Comparison of ENCODE assay signal across 25 cellular contexts in the genomic region with DNA sequence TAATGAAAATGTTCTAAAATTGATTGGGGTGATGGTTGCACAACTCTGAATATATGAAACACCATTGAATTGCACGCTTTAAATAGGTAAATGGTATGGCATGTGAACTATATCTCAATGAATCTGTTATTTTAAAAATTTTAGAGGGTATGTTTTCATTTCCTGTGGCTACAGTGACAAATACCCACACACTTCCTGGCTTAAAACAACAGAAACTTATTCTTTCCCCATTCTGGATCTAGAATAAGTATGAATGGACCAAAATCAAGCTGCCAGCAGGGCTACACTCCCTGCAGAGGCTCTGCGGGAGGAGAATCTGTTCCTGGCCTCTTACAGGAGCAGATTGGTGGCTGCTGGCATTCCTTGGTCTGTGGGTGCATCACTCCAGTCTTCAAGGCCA. TPM values are rescaled to one million over a fixed set of nuclear protein-coding genes. Genes with fewer than 3 reads are reported as not detected.
DNase-seq lines count a peak whose midpoint lies in the region; ATAC-seq, FAIRE-seq and TF ChIP-seq lines count a peak whose summit lies in the region.
"Had no signal": no experiment of that assay in that cellular context is flagged by ENCODE, and none has a peak within 500 bp of the region (broad histone marks: within the 10 kb centered on the region; RNA-seq: fewer than 3 reads in every experiment).

No MANE protein-coding gene starts in this region.

- peaks cover 2% of the 10 kb centered on the region for H3K36me3 Mint-ChIP-seq in activated CD4-positive, alpha-beta T cell treated with anti-CD3 and anti-CD28 coated beads, Interleukin-2, amount 10 ng/mL, durations not matched to agents 7 days and 5 days (ENCODE audit: low read depth)
- peaks cover 12% of the 10 kb centered on the region for H3K36me3 Mint-ChIP-seq in activated naive CD8-positive, alpha-beta T cell treated with anti-CD3 and anti-CD28 coated beads for 36 hours
- no peaks in the 10 kb centered on the region for H3K36me3 Mint-ChIP-seq in T-helper 2 cell treated with Interferon-gamma antibody and Interleukin-4, amounts not matched to agents 5 μg/mL and 100 μg/mL, for 36 hours (ENCODE audit: low read depth)

- CTCF ChIA-PET in activated CD4-positive, alpha-beta T cell treated with anti-CD3 and anti-CD28 coated beads, Interleukin-2, amount 10 ng/mL, durations not matched to agents 7 days and 5 days (lab: Charles Lee) = interaction anchor here (0.8 to 1.1 kb wide), 3 partner anchors 9 to 16 kb away, joined by 3 read pairs; no protein-coding TSS in a partner anchor

- no peak overlapping the region for H3K9ac ChIP-seq in Loucy (ENCODE audit: low read depth, low read length, poor library complexity, severe bottlenecking)

- H3K27ac ChIP-seq in spleen = peak overlapping the region in 6 of 8 donors; percentile 22 to 93 (median 56)
- H3K27ac ChIP-seq: brain microvascular endothelial cell, esophagus squamous epithelium, thyroid gland had no signal

- WGBS in spleen, 5 donors = 30 to 61% (median 48%) methylated on average over 2 of the region's 2 CpGs

- POLR2A ChIA-PET in activated CD4-positive, alpha-beta T cell treated with anti-CD3 and anti-CD28 coated beads, Interleukin-2, amount 10 ng/mL, durations not matched to agents 7 days and 5 days (lab: Charles Lee) = no interaction called here

- TF ChIP-seq POLR2A in spleen (IDR thresholded peaks at IDR 0.05) = no peak

- H3K4me3 Mint-ChIP-seq in activated CD4-positive, alpha-beta T cell treated with anti-CD3 and anti-CD28 coated beads, Interleukin-2, amount 10 ng/mL, durations not matched to agents 7 days and 5 days = no peak overlapping the region
- H3K4me3 Mint-ChIP-seq in activated naive CD8-positive, alpha-beta T cell treated with anti-CD3 and anti-CD28 coated beads for 36 hours = no peak overlapping the region
- H3K4me3 Mint-ChIP-seq in T-helper 2 cell treated with Interferon-gamma antibody and Interleukin-4, amounts not matched to agents 5 μg/mL and 100 μg/mL, for 36 hours = no peak overlapping the region
- H3K4me3 Mint-ChIP-seq: activated T-helper 17 cell treated with anti-CD3 and anti-CD28 coated beads, Interleukin-2, amount 50 U/mL, for 72 hours; HFFc6; stimulated activated naive B cell treated with anti-CD40 and anti-IgM and Interleukin-4, amounts not matched to agents 10 μg/mL and 1 μg/mL and 100 μg/mL, for 72 hours had no signal

- ATAC-seq in HG03520 (IDR thresholded peaks at IDR 0.05; ENCODE audit: unreplicated experiment) = no peak
- ATAC-seq: activated T-helper 17 cell treated with anti-CD3 and anti-CD28 coated beads, Interleukin-2, amount 50 U/mL, for 72 hours; SK-N-SH treated with all-trans-retinoic acid at 6 μM for 48 hours; stimulated activated naive B cell treated with anti-CD40 and anti-IgM and Interleukin-4, amounts not matched to agents 10 μg/mL and 1 μg/mL and 100 μg/mL, for 72 hours had no signal

- peak overlapping the region; percentile 30 for H3K4me2 ChIP-seq in Loucy (ENCODE audit: low read depth, low read length, poor library complexity, severe bottlenecking)

- H3K27ac Mint-ChIP-seq in activated CD4-positive, alpha-beta T cell treated with anti-CD3 and anti-CD28 coated beads, Interleukin-2, amount 10 ng/mL, durations not matched to agents 7 days and 5 days = peak overlapping the region; percentile 72
- peak overlapping the region; percentile 40 for H3K27ac Mint-ChIP-seq in activated naive CD8-positive, alpha-beta T cell treated with anti-CD3 and anti-CD28 coated beads for 36 hours
- no peak overlapping the region for H3K27ac Mint-ChIP-seq in T-helper 2 cell treated with Interferon-gamma antibody and Interleukin-4, amounts not matched to agents 5 μg/mL and 100 μg/mL, for 36 hours
- H3K27ac Mint-ChIP-seq: activated T-helper 17 cell treated with anti-CD3 and anti-CD28 coated beads, Interleukin-2, amount 50 U/mL, for 72 hours; HFFc6 had no signal

- H4K20me1 ChIP-seq in Loucy (ENCODE audit: insufficient read depth, low read length, poor library complexity, severe bottlenecking) = no peaks in the 10 kb centered on the region

- H3K27me3 Mint-ChIP-seq in activated CD4-positive, alpha-beta T cell treated with anti-CD3 and anti-CD28 coated beads, Interleukin-2, amount 10 ng/mL, durations not matched to agents 7 days and 5 days = no peaks in the 10 kb centered on the region
- no peaks in the 10 kb centered on the region for H3K27me3 Mint-ChIP-seq in activated naive CD8-positive, alpha-beta T cell treated with anti-CD3 and anti-CD28 coated beads for 36 hours
- H3K27me3 Mint-ChIP-seq in T-helper 2 cell treated with Interferon-gamma antibody and Interleukin-4, amounts not matched to agents 5 μg/mL and 100 μg/mL, for 36 hours (ENCODE audit: low read depth) = no peaks in the 10 kb centered on the region
- H3K27me3 Mint-ChIP-seq: activated T-helper 17 cell treated with anti-CD3 and anti-CD28 coated beads, Interleukin-2, amount 50 U/mL, for 72 hours; stimulated activated naive B cell treated with anti-CD40 and anti-IgM and Interleukin-4, amounts not matched to agents 10 μg/mL and 1 μg/mL and 100 μg/mL, for 72 hours had no signal

- no peak for TF ChIP-seq CTCF in Loucy (conservative IDR thresholded peaks at IDR 0.05; ENCODE audit: low read length)
- TF ChIP-seq CTCF in spleen (IDR thresholded peaks at IDR 0.05 in 8 of 11, conservative IDR thresholded peaks at IDR 0.05 in 3 of 11) = no peak
- no peak for TF ChIP-seq CTCF in D721Med (IDR thresholded peaks at IDR 0.05; ENCODE audit: insufficient read depth, missing control alignments)

- no peak for DNase-seq in activated CD4-positive, alpha-beta T cell treated with anti-CD3 and anti-CD28 coated beads, Interleukin-2, amount 10 ng/mL, durations not matched to agents 7 days and 5 days
- DNase-seq in activated CD4-positive, alpha-beta T cell treated with anti-CD3 and anti-CD28 coated beads for 4 hours = no peak
- no peak for DNase-seq in activated naive CD8-positive, alpha-beta T cell treated with anti-CD3 and anti-CD28 coated beads for 36 hours
- DNase-seq in spleen (peak; percentile 12), D721Med (ENCODE audit: insufficient read length, low spot score) (no peak)
- DNase-seq in T-helper 2 cell treated with Interferon-gamma antibody and Interleukin-4, amounts not matched to agents 5 μg/mL and 100 μg/mL, for 36 hours (ENCODE audit: low spot score) = no peak
- DNase-seq: 8988T; adrenal gland; AML-193; brain microvascular endothelial cell; Calu3; esophagus squamous epithelium; HFFc6; kidney glomerular epithelial cell; mammary epithelial cell; small intestine; stimulated activated naive B cell treated with anti-CD40 and anti-IgM and Interleukin-4, amounts not matched to agents 10 μg/mL and 1 μg/mL and 100 μg/mL, for 72 hours; T-helper 9 cell; thyroid gland had no signal

- H3F3A ChIP-seq in Loucy (ENCODE audit: low read depth) = no peaks in the 10 kb centered on the region

- H3K9me3 ChIP-seq in Loucy (ENCODE audit: insufficient read depth, low read depth, low read length) (no peaks in the 10 kb centered on the region), spleen (no peaks in the 10 kb centered on the region)
- H3K9me3 ChIP-seq: adrenal gland, esophagus squamous epithelium, thyroid gland had no signal

- peak overlapping the region; percentile 24; the same call in 1 of the 2 replicates for H2AFZ ChIP-seq in Loucy (ENCODE audit: low read length)

- FAIRE-seq in D721Med (lab: Jason Lieb, UNC) = no peak
- FAIRE-seq: colon, small intestine had no signal

- no peaks in the 10 kb centered on the region for H3K9me2 ChIP-seq in Loucy (replicated peaks; ENCODE audit: low read depth, low read length)

- H3K4me1 Mint-ChIP-seq in activated CD4-positive, alpha-beta T cell treated with anti-CD3 and anti-CD28 coated beads, Interleukin-2, amount 10 ng/mL, durations not matched to agents 7 days and 5 days = peaks cover 36% of the 10 kb centered on the region
- H3K4me1 Mint-ChIP-seq in activated naive CD8-positive, alpha-beta T cell treated with anti-CD3 and anti-CD28 coated beads for 36 hours = peaks cover 39% of the 10 kb centered on the region
- peaks cover 21% of the 10 kb centered on the region for H3K4me1 Mint-ChIP-seq in T-helper 2 cell treated with Interferon-gamma antibody and Interleukin-4, amounts not matched to agents 5 μg/mL and 100 μg/mL, for 36 hours (ENCODE audit: low read depth)

- H3K27me3 ChIP-seq in Loucy (ENCODE audit: insufficient read depth, low read length, poor library complexity, severe bottlenecking) (no peaks in the 10 kb centered on the region), spleen (replicated peaks in 1 of 7) (no peaks in the 10 kb centered on the region)
- H3K27me3 ChIP-seq: adrenal gland, brain microvascular endothelial cell, esophagus squamous epithelium, thyroid gland had no signal

- H3K4me1 ChIP-seq in Loucy (ENCODE audit: insufficient read depth, low read length, poor library complexity, severe bottlenecking) (peaks cover 40% of the 10 kb centered on the region), spleen (peaks cover 22 to 97% (median 88%) of the 10 kb centered on the region in 6 donors)

- intact Hi-C loops in spleen (cut with DNase I; ENCODE audit: low total_unique reads) = no loop called here

- H3K9me3 Mint-ChIP-seq in activated CD4-positive, alpha-beta T cell treated with anti-CD3 and anti-CD28 coated beads, Interleukin-2, amount 10 ng/mL, durations not matched to agents 7 days and 5 days = no peaks in the 10 kb centered on the region
- H3K9me3 Mint-ChIP-seq in activated naive CD8-positive, alpha-beta T cell treated with anti-CD3 and anti-CD28 coated beads for 36 hours = no peaks in the 10 kb centered on the region
- H3K9me3 Mint-ChIP-seq in T-helper 2 cell treated with Interferon-gamma antibody and Interleukin-4, amounts not matched to agents 5 μg/mL and 100 μg/mL, for 36 hours = no peaks in the 10 kb centered on the region
- H3K9me3 Mint-ChIP-seq: activated T-helper 17 cell treated with anti-CD3 and anti-CD28 coated beads, Interleukin-2, amount 50 U/mL, for 72 hours; HFFc6; stimulated activated naive B cell treated with anti-CD40 and anti-IgM and Interleukin-4, amounts not matched to agents 10 μg/mL and 1 μg/mL and 100 μg/mL, for 72 hours had no signal

- H3K36me3 ChIP-seq in Loucy (ENCODE audit: insufficient read depth, low read length) = no peaks in the 10 kb centered on the region
- H3K36me3 ChIP-seq in spleen = peaks cover 0 to 4% (median 0%) of the 10 kb centered on the region in 6 donors
- H3K36me3 ChIP-seq: adrenal gland, brain microvascular endothelial cell, esophagus squamous epithelium, thyroid gland had no signal

- H3K4me3 ChIP-seq in Loucy (ENCODE audit: low read length, poor library complexity, severe bottlenecking) = no peak overlapping the region
- H3K4me3 ChIP-seq in spleen = no peak overlapping the region
- H3K4me3 ChIP-seq: adrenal gland, esophagus squamous epithelium, thyroid gland had no signal

- H3K79me2 ChIP-seq in Loucy (ENCODE audit: insufficient read depth, low read length) = peaks cover 10% of the 10 kb centered on the region

RNA-seq across cellular contexts. Expression of a gene that starts 11.3 kb away (rescaled TPM):
- 10 to 100 TPM; 18.7 to 19.0 TPM for total RNA-seq in activated CD4-positive, alpha-beta T cell treated with anti-CD3 and anti-CD28 coated beads, Interleukin-2, amount 10 ng/mL, durations not matched to agents 7 days and 5 days
- 10 to 100 TPM; 35.6 to 37.6 TPM for total RNA-seq in activated naive CD8-positive, alpha-beta T cell treated with anti-CD3 and anti-CD28 coated beads for 36 hours
- 100 to 1,000 TPM; 184 to 318 (median 215) TPM for total RNA-seq in spleen
- 10 to 100 TPM; 18.5 to 30.3 (median 21.0) TPM for polyA plus RNA-seq in spleen
- total RNA-seq: Calu3, NCI-H460 had no signal

RNA-seq across cellular contexts. Expression of a gene that starts 47.0 kb away (rescaled TPM):
- under 1 TPM in 1 of 2 experiments, not detected in 1; 0.27 TPM for total RNA-seq in activated CD4-positive, alpha-beta T cell treated with anti-CD3 and anti-CD28 coated beads, Interleukin-2, amount 10 ng/mL, durations not matched to agents 7 days and 5 days
- total RNA-seq in activated naive CD8-positive, alpha-beta T cell treated with anti-CD3 and anti-CD28 coated beads for 36 hours = under 1 TPM; 0.49 to 0.68 TPM
- 10 to 100 TPM; 18.9 to 55.0 (median 29.1) TPM for total RNA-seq in spleen
- 10 to 100 TPM; 15.6 to 26.3 (median 15.7) TPM for polyA plus RNA-seq in spleen
- total RNA-seq: activated T-helper 17 cell treated with anti-CD3 and anti-CD28 coated beads, Interleukin-2, amount 50 U/mL, for 72 hours had no signal

Comparison
In these comparisons a context has a peak if more than half of its experiments do, and no peak if none do; other contexts are left out.
1. RNA of a gene that starts 11.3 kb away (total RNA-seq): 184 to 318 TPM in spleen; 35.6 to 37.6 TPM in activated naive CD8-positive, alpha-beta T cell treated with anti-CD3 and anti-CD28 coated beads for 36 hours and 18.7 to 19.0 TPM in activated CD4-positive, alpha-beta T cell treated with anti-CD3 and anti-CD28 coated beads, Interleukin-2, amount 10 ng/mL, durations not matched to agents 7 days and 5 days; every median in the first group is over 4 times any median in the second.
2. RNA of a gene that starts 47.0 kb away (total RNA-seq): 18.9 to 55.0 TPM in spleen; 0.49 to 0.68 TPM in activated naive CD8-positive, alpha-beta T cell treated with anti-CD3 and anti-CD28 coated beads for 36 hours and 0.27 TPM in activated CD4-positive, alpha-beta T cell treated with anti-CD3 and anti-CD28 coated beads, Interleukin-2, amount 10 ng/mL, durations not matched to agents 7 days and 5 days; every median in the first group is over 10 times any median in the second.